12 cellular contexts compared by ENCODE assay signal in genomic region chr9:132942541-132943182, GRCh38. TPM values are rescaled to one million over a fixed set of nuclear protein-coding genes. Genes with fewer than 3 reads are reported as not detected.
DNase-seq lines count a peak whose midpoint lies in the region; ATAC-seq and TF ChIP-seq lines count a peak whose summit lies in the region.
"Had no signal": no experiment of that assay in that cellular context is flagged by ENCODE, and none has a peak within 500 bp of the region (broad histone marks: within the 10 kb centered on the region; RNA-seq: fewer than 3 reads in every experiment).

No MANE protein-coding gene starts in this region.

- H3K9me3 Mint-ChIP-seq in H9: peaks cover 0 to 2% of the 10 kb centered on the region in 2 experiments; a peak in 1 of 5 replicates
- no peaks in the 10 kb centered on the region for H3K9me3 Mint-ChIP-seq in activated T-helper 17 cell treated with anti-CD3 and anti-CD28 coated beads, Interleukin-2, amount 50 U/mL, for 72 hours

- H4K20me1 ChIP-seq in BLaER1: peaks cover 10% of the 10 kb centered on the region; the same call in 1 of the 2 replicates
- H4K20me1 ChIP-seq in H9 (ENCODE audit: control insufficient read depth, insufficient read depth, insufficient read length): no peaks in the 10 kb centered on the region

- H3K4me1 Mint-ChIP-seq in H9: peaks cover 31 to 52% of the 10 kb centered on the region in 2 experiments
- peaks cover 22% of the 10 kb centered on the region for H3K4me1 Mint-ChIP-seq in activated T-helper 17 cell treated with anti-CD3 and anti-CD28 coated beads, Interleukin-2, amount 50 U/mL, for 72 hours

- H3K4me3 Mint-ChIP-seq in H9: peak overlapping the region; percentile 57 to 89; a peak in 2 of 5 replicates
- H3K4me3 Mint-ChIP-seq in activated T-helper 17 cell treated with anti-CD3 and anti-CD28 coated beads, Interleukin-2, amount 50 U/mL, for 72 hours: peak overlapping the region; percentile 99

- H3K9me3 ChIP-seq in BLaER1 (no peaks in the 10 kb centered on the region), H9 (ENCODE audit: control insufficient read depth, low read depth, low read length) (no peaks in the 10 kb centered on the region)
- H3K9me3 ChIP-seq: upper lobe of left lung had no signal

- H3K14ac ChIP-seq in H9 (ENCODE audit: insufficient read depth, low read length): no peak overlapping the region

- H3K27me3 ChIP-seq in BLaER1 (no peaks in the 10 kb centered on the region), H9 (ENCODE audit: insufficient read depth, low read length) (no peaks in the 10 kb centered on the region)
- H3K27me3 ChIP-seq: upper lobe of left lung had no signal

- H3K27ac ChIP-seq in BLaER1 (peak overlapping the region; percentile 35; the same call in 1 of the 2 replicates), H9 (ENCODE audit: insufficient read length, low read depth, low read length) (no peak overlapping the region)

- DNase-seq in H9 (no peak), left colon (no peak), NCI-H1105 treated with DMSO at 0.1 percent for 48 hours (lab: John Stamatoyannopoulos, UW) (no peak), retina (no peak)
- DNase-seq in activated CD8-positive, alpha-beta memory T cell treated with anti-CD3 and anti-CD28 coated beads for 24 hours: no peak
- DNase-seq: activated naive CD4-positive, alpha-beta T cell treated with Interleukin-2 at 50 U/mL for 16 hours; Kasumi-1; SHP77; upper lobe of left lung had no signal

- H2AK5ac ChIP-seq in H9 (ENCODE audit: insufficient read length, low read length): no peak overlapping the region

- no peaks in the 10 kb centered on the region for H3K27me3 Mint-ChIP-seq in H9 (ENCODE audit: low read depth)
- H3K27me3 Mint-ChIP-seq in activated T-helper 17 cell treated with anti-CD3 and anti-CD28 coated beads, Interleukin-2, amount 50 U/mL, for 72 hours: no peaks in the 10 kb centered on the region

- H3K9ac ChIP-seq in BLaER1: peak overlapping the region; percentile 96
- H3K9ac ChIP-seq in H9 (ENCODE audit: extremely low read depth, insufficient read length, low read length): no peak overlapping the region

- H3T11ph ChIP-seq in H9 (ENCODE audit: low read length): no peak overlapping the region

- H2BK20ac ChIP-seq in H9 (ENCODE audit: low read depth, low read length, poor library complexity, severe bottlenecking): no peak overlapping the region

- H3K4me2 ChIP-seq in BLaER1 (peak overlapping the region; percentile 95), H9 (ENCODE audit: insufficient read depth, insufficient read length, low read length) (no peak overlapping the region)

- H2AFZ ChIP-seq in H9 (ENCODE audit: low read length): no peak overlapping the region

- no peak overlapping the region for H4K91ac ChIP-seq in H9 (ENCODE audit: insufficient read length, low read depth, low read length)

- H2BK5ac ChIP-seq in H9 (ENCODE audit: insufficient read length, low read length): no peak overlapping the region

- H3K4me1 ChIP-seq in BLaER1: peaks cover 36% of the 10 kb centered on the region
- peaks cover 8% of the 10 kb centered on the region; the same call in 1 of the 2 replicates for H3K4me1 ChIP-seq in H9 (ENCODE audit: insufficient read depth, low read length)

- no CpG with 5 or more reads among the region's 5 CpGs for WGBS in H9 (ENCODE audit: extremely low coverage, insufficient read length, low lambda C conversion rate)

- no peak overlapping the region for H4K5ac ChIP-seq in H9 (ENCODE audit: insufficient read length, low read depth, low read length)

- H3K27ac Mint-ChIP-seq in H9: no peak overlapping the region
- H3K27ac Mint-ChIP-seq in activated T-helper 17 cell treated with anti-CD3 and anti-CD28 coated beads, Interleukin-2, amount 50 U/mL, for 72 hours: no peak overlapping the region

- no peak overlapping the region for H3K23ac ChIP-seq in H9 (ENCODE audit: insufficient read length, low read depth, low read length)

- H3K56ac ChIP-seq in H9 (ENCODE audit: insufficient read length, low read depth, low read length): no peak overlapping the region

- H3K36me3 ChIP-seq in BLaER1: 0 out of 2 replicates have a peak, but pooled peaks cover 3% of the 10 kb centered on the region
- H3K36me3 ChIP-seq: upper lobe of left lung had no signal

- ATAC-seq in activated T-helper 17 cell treated with anti-CD3 and anti-CD28 coated beads, Interleukin-2, amount 50 U/mL, for 72 hours (replicated peaks): no peak
- ATAC-seq in left colon (peak; percentile 41), HG03469 (IDR thresholded peaks at IDR 0.05; ENCODE audit: unreplicated experiment) (no peak)

- intact Hi-C loops in left colon (cut with DNase I, micrococcal nuclease): no loop called here

- H3K23me2 ChIP-seq in H9 (ENCODE audit: insufficient read length, low read depth, low read length, poor library complexity, severe bottlenecking): peaks cover 4% of the 10 kb centered on the region

- no peaks in the 10 kb centered on the region; a peak in 1 of 7 replicates for H3K36me3 Mint-ChIP-seq in H9 (ENCODE audit: insufficient read depth in 1 of 3, low read depth in 3 of 3)
- peaks cover 5% of the 10 kb centered on the region for H3K36me3 Mint-ChIP-seq in activated T-helper 17 cell treated with anti-CD3 and anti-CD28 coated beads, Interleukin-2, amount 50 U/mL, for 72 hours (ENCODE audit: low read depth)

- H4K8ac ChIP-seq in H9 (replicated peaks; ENCODE audit: insufficient read length, low read depth, low read length): no peak overlapping the region

- H3K4ac ChIP-seq in H9 (ENCODE audit: low read depth, low read length): no peak overlapping the region

- H2BK120ac ChIP-seq in H9 (ENCODE audit: low read depth, low read length, poor library complexity, severe bottlenecking): no peak overlapping the region

- no peak overlapping the region for H2BK15ac ChIP-seq in H9 (ENCODE audit: low read depth, low read length)

- no peak overlapping the region for H3K18ac ChIP-seq in H9 (ENCODE audit: insufficient read length, low read depth, low read length)

- H3K79me2 ChIP-seq in H9 (ENCODE audit: insufficient read depth, low read length): peaks cover 13% of the 10 kb centered on the region; the same call in 1 of the 2 replicates

- TF ChIP-seq CTCF in H9 (conservative IDR thresholded peaks at IDR 0.05): no peak

- peak overlapping the region; percentile 99 for H3K4me3 ChIP-seq in BLaER1

- H2BK12ac ChIP-seq in H9 (ENCODE audit: insufficient read length, low read depth, low read length): no peak overlapping the region

- H3K79me1 ChIP-seq in H9 (ENCODE audit: insufficient read depth, low read depth, low read length, poor library complexity, severe bottlenecking): peaks cover 3% of the 10 kb centered on the region

RNA-seq across cellular contexts. Expression of gene TSC1, which starts 1.8 kb away (rescaled TPM):
- 31.7 and 32.7 TPM in 2 replicates for total RNA-seq in H9 (2021)
- 10 to 100 TPM; 31.2 to 45.4 TPM for total RNA-seq in activated T-helper 17 cell treated with anti-CD3 and anti-CD28 coated beads, Interleukin-2, amount 50 U/mL, for 72 hours
- 10 to 100 TPM; 35.2 to 41.6 TPM for total RNA-seq in left colon

RNA-seq across cellular contexts. Expression of gene GFI1B, which starts 35.8 kb away (rescaled TPM):
- total RNA-seq in H9 (2021) (not detected in 2 replicates), left colon (1 to 10 TPM in 1 of 2 donors, under 1 TPM in 1; 0.89 to 1.3 TPM)
- not detected for total RNA-seq in activated T-helper 17 cell treated with anti-CD3 and anti-CD28 coated beads, Interleukin-2, amount 50 U/mL, for 72 hours
